In genomic region chr7:92695308-92696261, GRCh38 we compare ENCODE assay signal across 8 cellular contexts.
DNase-seq lines count a peak whose midpoint lies in the region; ATAC-seq and TF ChIP-seq lines count a peak whose summit lies in the region.

No MANE protein-coding gene starts in this region.

- H2BK120ac ChIP-seq in mesendoderm (ENCODE audit: low read depth, low read length): no peak overlapping the region

- peak overlapping the region; percentile 74 for H3K9ac ChIP-seq in endodermal cell (ENCODE audit: extremely low read depth, low read length, poor library complexity, severe bottlenecking)
- H3K9ac ChIP-seq in mesendoderm (ENCODE audit: low read length): peak overlapping the region; percentile 52

- H3K4ac ChIP-seq in mesendoderm (ENCODE audit: low read depth, low read length): no peak overlapping the region

- TF ChIP-seq POLR2A in thyroid gland (IDR thresholded peaks at IDR 0.05): peak in 1 of 2 donors; percentile 20

- DNase-seq in NCI-H82 (lab: John Stamatoyannopoulos, UW): peak; percentile 53
- DNase-seq in NCI-H82 treated with DMSO at 0.1 percent for 48 hours (lab: John Stamatoyannopoulos, UW; ENCODE audit: unreplicated experiment): no peak
- peak; percentile 26 to 56 for DNase-seq in SHP77 (lab: John Stamatoyannopoulos, UW)
- DNase-seq in endodermal cell: peak; percentile 84
- DNase-seq in mesendoderm: peak; percentile 96
- DNase-seq in thyroid gland: peak; percentile 33 to 45
- DNase-seq in effector CD4-positive, alpha-beta T cell: no peak

- no peak overlapping the region for H4K8ac ChIP-seq in mesendoderm (ENCODE audit: low read depth, low read length)

- intact Hi-C loops in thyroid gland (cut with DNase I): no loop called here

- peaks cover 15% of the 10 kb centered on the region for H3K4me1 ChIP-seq in endodermal cell (ENCODE audit: control insufficient read depth, insufficient read depth, low read length)
- no peaks in the 10 kb centered on the region for H3K4me1 ChIP-seq in mesendoderm (ENCODE audit: control insufficient read depth, low read depth, low read length)
- peaks cover 7 to 9% of the 10 kb centered on the region in 2 donors for H3K4me1 ChIP-seq in thyroid gland

- peak overlapping the region; percentile 52 for H3K4me3 Mint-ChIP-seq in endodermal cell

- no peak overlapping the region for H2AK5ac ChIP-seq in mesendoderm (ENCODE audit: low read length)

- no peak overlapping the region for H2BK5ac ChIP-seq in mesendoderm (ENCODE audit: low read length)

- no peak overlapping the region for H3K23ac ChIP-seq in mesendoderm (ENCODE audit: low read length)

- H3K27me3 ChIP-seq in endodermal cell (ENCODE audit: control insufficient read depth, insufficient read depth, low read length, poor library complexity, severe bottlenecking) (no peaks in the 10 kb centered on the region), mesendoderm (ENCODE audit: insufficient read depth, low read length, poor library complexity) (no peaks in the 10 kb centered on the region), thyroid gland (no peaks in the 10 kb centered on the region)

- H3K79me1 ChIP-seq in mesendoderm (ENCODE audit: low read length): no peaks in the 10 kb centered on the region

- peak overlapping the region; percentile 91 for H3K27ac Mint-ChIP-seq in endodermal cell

- H3K9me3 Mint-ChIP-seq in endodermal cell: no peaks in the 10 kb centered on the region

- H3K18ac ChIP-seq in mesendoderm (ENCODE audit: low read length): peak overlapping the region; percentile 81

- peak overlapping the region; percentile 73 for H3K56ac ChIP-seq in mesendoderm (ENCODE audit: low read length)

- H3K79me2 ChIP-seq in mesendoderm (ENCODE audit: control insufficient read depth, insufficient read depth, low read length): no peaks in the 10 kb centered on the region

- TF ChIP-seq CTCF in endodermal cell (conservative IDR thresholded peaks at IDR 0.05): no peak
- TF ChIP-seq CTCF in thyroid gland (IDR thresholded peaks at IDR 0.05): no peak

- H3K36me3 ChIP-seq in endodermal cell (ENCODE audit: control insufficient read depth, insufficient read depth, low read length) (peaks cover 5% of the 10 kb centered on the region), mesendoderm (ENCODE audit: control insufficient read depth, insufficient read depth, low read length) (no peaks in the 10 kb centered on the region), thyroid gland (no peaks in the 10 kb centered on the region)

- H2BK15ac ChIP-seq in mesendoderm (replicated peaks; ENCODE audit: low read depth): no peak overlapping the region

- peak overlapping the region; percentile 97 for H3K27ac ChIP-seq in endodermal cell (ENCODE audit: low read depth, low read length)
- peak overlapping the region; percentile 71 for H3K27ac ChIP-seq in mesendoderm (ENCODE audit: low read depth, low read length)
- peak overlapping the region; percentile 45 to 86 (median 54) for H3K27ac ChIP-seq in thyroid gland

- H3K9me3 ChIP-seq in endodermal cell (ENCODE audit: control insufficient read depth, low read length): peaks cover 5% of the 10 kb centered on the region
- no peaks in the 10 kb centered on the region for H3K9me3 ChIP-seq in thyroid gland

- peak overlapping the region; percentile 86 for H3K4me2 ChIP-seq in mesendoderm (ENCODE audit: low read length)

- H3K27me3 Mint-ChIP-seq in endodermal cell (ENCODE audit: insufficient read depth): no peaks in the 10 kb centered on the region

- H3K4me3 ChIP-seq in endodermal cell (ENCODE audit: low read length) (peak overlapping the region; percentile 85), mesendoderm (ENCODE audit: low read length) (no peak overlapping the region), thyroid gland (replicated peaks in 1 of 3) (peak overlapping the region in 2 of 3 donors; percentile 17 to 33)

- peaks cover 25% of the 10 kb centered on the region for H3K4me1 Mint-ChIP-seq in endodermal cell

- ATAC-seq in GM21381 (IDR thresholded peaks at IDR 0.05; ENCODE audit: unreplicated experiment): no peak

- WGBS in endodermal cell (ENCODE audit: insufficient coverage in 1 of 2, insufficient read length in 1 of 2), 2 experiments: 3 to 11% methylated on average over 14 to 15 of the region's 15 CpGs
- WGBS in mesendoderm (ENCODE audit: extremely low coverage, insufficient coverage, low lambda C conversion rate): no CpG with 5 or more reads among the region's 15 CpGs
- 14 to 19% methylated on average over 15 of the region's 15 CpGs for WGBS in thyroid gland, 2 donors

- no peaks in the 10 kb centered on the region for H3K36me3 Mint-ChIP-seq in endodermal cell (ENCODE audit: low read depth)

- no peak overlapping the region for H4K5ac ChIP-seq in mesendoderm (ENCODE audit: low read length)

Comparison
In these comparisons a context has a peak if more than half of its experiments do, and no peak if none do; other contexts are left out.
1. DNase-seq: peak in NCI-H82 (single experiment), SHP77 (2 of 2), endodermal cell (single experiment), mesendoderm (single experiment) and thyroid gland (2 of 2); none in NCI-H82 treated with DMSO at 0.1 percent for 48 hours (single experiment) and effector CD4-positive, alpha-beta T cell (single experiment).
2. Peak in every context shown above with its lines, with median percentiles within 50 percentile points of each other: H3K27ac ChIP-seq.